1 cellular context compared by ENCODE assay signal in genomic region chr19:7658219-7658686, GRCh38.
TF ChIP-seq lines count a peak whose summit lies in the region.

No MANE protein-coding gene starts in this region.

TF ChIP-seq in SK-N-SH treated with all-trans-retinoic acid at 6 μM for 48 hours, 23 proteins besides CTCF, POLR2A, EP300 and RAD21 (continued from another document):
- TF ChIP-seq TSHZ2 (CRISPR knock-in tag; IDR thresholded peaks at IDR 0.05) (no peak), SNAI2 (CRISPR knock-in tag; IDR thresholded peaks at IDR 0.05) (no peak)
TF ChIP-seq in SK-N-SH treated with all-trans-retinoic acid at 6 μM for 48 hours: peak in this region for 0.
